6 cellular contexts compared by ENCODE assay signal in genomic region chr1:144536677-144537076, GRCh38. TPM values are rescaled to one million over a fixed set of nuclear protein-coding genes. Genes with fewer than 3 reads are reported as not detected.
"Had no signal": no experiment of that assay in that cellular context is flagged by ENCODE, and none has a peak within 500 bp of the region (broad histone marks: within the 10 kb centered on the region; RNA-seq: fewer than 3 reads in every experiment).

No MANE protein-coding gene starts in this region.

RNA-seq across cellular contexts. Expression of gene PPIAL4F, which starts 56.0 kb away (rescaled TPM):
- total RNA-seq: GM23338, H1, H9, HT-29, IMR-90, K562 had no signal
